Comparison of ENCODE assay signal across 27 cellular contexts in the genomic region with DNA sequence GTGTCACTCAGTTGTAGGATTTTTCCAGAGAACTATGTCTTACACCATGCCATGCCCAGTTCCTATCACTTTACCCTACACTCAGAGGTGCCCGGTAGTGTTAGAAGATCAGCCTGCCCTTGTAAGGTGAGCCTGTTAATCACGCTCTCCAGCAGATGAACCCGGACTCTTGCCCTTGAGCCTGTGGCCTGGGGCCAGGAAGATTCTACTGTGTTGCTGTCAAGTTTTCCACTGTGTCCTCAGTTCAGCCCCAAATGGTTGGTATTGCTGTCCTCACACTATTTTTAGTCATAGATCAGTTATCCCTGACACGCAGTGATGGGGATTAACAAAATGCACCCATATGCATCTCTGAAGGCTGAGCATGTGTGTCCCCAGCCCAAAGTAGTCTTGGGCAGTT.
A peak's percentile ranks its signal among the peaks of the same experiment; 100 is the strongest.
DNase-seq lines count a peak whose midpoint lies in the region; ATAC-seq and TF ChIP-seq lines count a peak whose summit lies in the region.
"Had no signal": no experiment of that assay in that cellular context is flagged by ENCODE, and none has a peak within 500 bp of the region (broad histone marks: within the 10 kb centered on the region; RNA-seq: fewer than 3 reads in every experiment).

No MANE protein-coding gene starts in this region.

- H3K9me3 ChIP-seq in gastroesophageal sphincter: no peaks in the 10 kb centered on the region
- no peaks in the 10 kb centered on the region for H3K9me3 ChIP-seq in upper lobe of right lung
- H3K9me3 ChIP-seq: A549, Caco-2, HAP-1 had no signal

- H3K36me3 ChIP-seq in gastroesophageal sphincter (no peaks in the 10 kb centered on the region), upper lobe of right lung (no peaks in the 10 kb centered on the region)
- H3K36me3 ChIP-seq: HAP-1 had no signal

- H3K27me3 ChIP-seq in gastroesophageal sphincter (no peaks in the 10 kb centered on the region), upper lobe of right lung (no peaks in the 10 kb centered on the region)

- no peak overlapping the region for H3K4me3 ChIP-seq in gastroesophageal sphincter
- H3K4me3 ChIP-seq in upper lobe of right lung: no peak overlapping the region
- H3K4me3 ChIP-seq: A549, HAP-1, SK-N-MC had no signal

- TF ChIP-seq POLR2A in gastroesophageal sphincter (IDR thresholded peaks at IDR 0.05): no peak

- TF ChIP-seq CTCF in gastroesophageal sphincter (IDR thresholded peaks at IDR 0.05) (no peak), upper lobe of right lung (IDR thresholded peaks at IDR 0.05) (no peak)

- H3K27ac ChIP-seq in gastroesophageal sphincter: peak overlapping the region in 3 of 4 donors; percentile 7 to 57 (median 47)
- H3K27ac ChIP-seq in upper lobe of right lung: no peak overlapping the region
- H3K27ac ChIP-seq: A549, SK-N-MC had no signal

- intact Hi-C loops in left ventricle myocardium superior (cut with micrococcal nuclease) (no loop called here), cardiac septum (cut with DNase I) (no loop called here), sciatic nerve (cut with DNase I) (no loop called here), upper lobe of right lung (cut with DNase I) (no loop called here)

- DNase-seq in left ventricle myocardium superior (no peak), cardiac septum (ENCODE audit: low spot score) (no peak), sciatic nerve (ENCODE audit: low spot score) (no peak), upper lobe of right lung (no peak), Ammon's horn (ENCODE audit: low spot score) (no peak), globus pallidus (ENCODE audit: low spot score) (no peak)
- DNase-seq: AML-193; C1 segment of cervical spinal cord; Caco-2; CD8-positive, alpha-beta T cell; GOT3; HFFc6; KBM-7; MV-4-11; NCI-H1105; NCI-H146; NCI-H1930; NCI-H2107; NCI-H446 treated with DMSO at 0.1 percent for 48 hours; NCI-H526; RPMI8226; SHP77 treated with DMSO at 0.1 percent for 48 hours had no signal

- TF ChIP-seq EP300 in gastroesophageal sphincter (IDR thresholded peaks at IDR 0.05): no peak

- peaks cover 0 to 12% (median 9%) of the 10 kb centered on the region in 3 donors for H3K4me1 ChIP-seq in gastroesophageal sphincter
- H3K4me1 ChIP-seq in upper lobe of right lung: peaks cover 8% of the 10 kb centered on the region
- H3K4me1 ChIP-seq: A549, Caco-2 had no signal

- ATAC-seq in left ventricle myocardium superior (peak; percentile 40), gastroesophageal sphincter (no peak), sciatic nerve (peak; percentile 55), upper lobe of right lung (peak; percentile 16), HG02870 (IDR thresholded peaks at IDR 0.05; ENCODE audit: unreplicated experiment) (no peak)
- ATAC-seq: A549; CD8-positive, alpha-beta T cell had no signal

- WGBS in gastroesophageal sphincter (ENCODE audit: low coverage in 1 of 2), 2 donors: 20 to 61% methylated on average over 1 to 3 of the region's 4 CpGs

Comparison
In these comparisons a context has a peak if more than half of its experiments do, and no peak if none do; other contexts are left out.
1. ATAC-seq: peak in left ventricle myocardium superior (single experiment), sciatic nerve (single experiment) and upper lobe of right lung (single experiment); none in gastroesophageal sphincter (single experiment) and HG02870 (single experiment).